ENCODE assay signal across 15 cellular contexts in the genomic region with DNA sequence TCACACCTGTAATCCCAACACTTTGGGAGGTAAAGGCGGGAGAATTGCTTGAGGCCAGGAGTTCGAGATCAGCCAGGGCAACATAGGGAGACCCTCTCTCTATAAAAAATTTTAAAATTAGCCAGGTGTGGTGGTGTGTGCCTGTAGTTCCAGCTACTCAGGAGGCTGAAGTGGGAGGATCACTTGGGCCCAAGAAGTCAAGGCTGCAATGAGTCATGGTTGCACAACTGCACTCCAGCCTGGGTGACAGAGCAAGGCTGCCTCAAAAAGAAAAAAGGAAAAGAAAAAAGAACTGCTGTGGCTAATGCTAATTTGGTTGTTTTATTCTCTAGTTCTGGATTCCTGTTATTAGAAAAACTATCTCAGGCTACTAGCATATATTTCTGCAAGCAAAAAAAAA. TPM values are rescaled to one million over a fixed set of nuclear protein-coding genes. Genes with fewer than 3 reads are reported as not detected.
A peak's percentile ranks its signal among the peaks of the same experiment; 100 is the strongest.
DNase-seq lines count a peak whose midpoint lies in the region; ATAC-seq and TF ChIP-seq lines count a peak whose summit lies in the region.
"Had no signal": no experiment of that assay in that cellular context is flagged by ENCODE, and none has a peak within 500 bp of the region (broad histone marks: within the 10 kb centered on the region; RNA-seq: fewer than 3 reads in every experiment).

No MANE protein-coding gene starts in this region.

- peaks cover 5 to 18% (median 15%) of the 10 kb centered on the region in 3 donors for H3K4me1 Mint-ChIP-seq in CD8-positive, alpha-beta memory T cell
- H3K4me1 Mint-ChIP-seq: nephron had no signal

- no peaks in the 10 kb centered on the region for H3K9me3 Mint-ChIP-seq in CD8-positive, alpha-beta memory T cell
- H3K9me3 Mint-ChIP-seq: nephron had no signal

- H3K27me3 Mint-ChIP-seq in CD8-positive, alpha-beta memory T cell = no peaks in the 10 kb centered on the region

- WGBS in GM23248 (ENCODE audit: low coverage in 1 of 2, low lambda C conversion rate in 2 of 2, missing lambda C conversion rate in 2 of 2), 2 experiments = 86 to 90% methylated on average over 2 of the region's 2 CpGs

- no peaks in the 10 kb centered on the region for H3K9me2 ChIP-seq in GM23248 (ENCODE audit: insufficient read depth)
- no peaks in the 10 kb centered on the region for H3K9me2 ChIP-seq in PC-3 (replicated peaks; ENCODE audit: low read length)

- POLR2A ChIA-PET in CD8-positive, alpha-beta memory T cell (lab: Charles Lee) = no interaction called here
- POLR2A ChIA-PET in PC-3 (lab: Charles Lee; ENCODE audit: unreplicated experiment) = no interaction called here

- H3K9me3 ChIP-seq in CD8-positive, alpha-beta memory T cell (ENCODE audit: low read length) = no peaks in the 10 kb centered on the region
- H3K9me3 ChIP-seq in GM23248 (ENCODE audit: low read depth) (no peaks in the 10 kb centered on the region), PC-3 (ENCODE audit: low read length) (no peaks in the 10 kb centered on the region)
- H3K9me3 ChIP-seq: BE2C, psoas muscle had no signal

- H3K4me1 ChIP-seq in CD8-positive, alpha-beta memory T cell (ENCODE audit: insufficient read depth, low read length) = no peaks in the 10 kb centered on the region
- H3K4me1 ChIP-seq in GM23248 (ENCODE audit: insufficient read depth) (no peaks in the 10 kb centered on the region), PC-3 (ENCODE audit: insufficient read depth, low read length) (no peaks in the 10 kb centered on the region)
- H3K4me1 ChIP-seq: BE2C had no signal

- TF ChIP-seq CTCF in PC-3 (conservative IDR thresholded peaks at IDR 0.05; ENCODE audit: low read depth, low read length) = no peak
- TF ChIP-seq CTCF in fibroblast of mammary gland (conservative IDR thresholded peaks at IDR 0.05; ENCODE audit: control insufficient read depth, insufficient read depth, low read depth, low read length) = no peak
- TF ChIP-seq CTCF in GM13977 (IDR thresholded peaks at IDR 0.05; ENCODE audit: extremely low read depth, insufficient read depth, missing control alignments) = no peak

- no peak for DNase-seq in CD8-positive, alpha-beta memory T cell
- DNase-seq in GM23248 (peak; percentile 19), PC-3 (peak; percentile 11), fibroblast of mammary gland (ENCODE audit: low read depth) (peak; percentile 44), GM13977 (ENCODE audit: low spot score) (no peak), left cardiac atrium (no peak)
- no peak for DNase-seq in stimulated activated CD4-positive, alpha-beta T cell treated with anti-CD3 and anti-CD28 coated beads, Interleukin-2, amount 100 ng/mL, for 24 hours
- DNase-seq: BE2C; DMS153; NCI-H1930; NCI-H524 treated with DMSO at 0.1 percent for 48 hours; psoas muscle; RPMI8226; stimulated activated CD4-positive, alpha-beta T cell treated with anti-CD3 and anti-CD28 coated beads, Interleukin-12 subunit alpha, Interleukin-12 subunit beta, amount 100 ng/mL, for 4 hours had no signal

- H3K79me2 ChIP-seq in GM23248 (ENCODE audit: insufficient read depth) (no peaks in the 10 kb centered on the region), PC-3 (ENCODE audit: low read length) (no peaks in the 10 kb centered on the region)

- H3K4me3 Mint-ChIP-seq in CD8-positive, alpha-beta memory T cell = peak overlapping the region in 1 of 7 donors; percentile 3
- H3K4me3 Mint-ChIP-seq: nephron had no signal

- H2AFZ ChIP-seq in GM23248 = no peak overlapping the region
- H2AFZ ChIP-seq in PC-3 (ENCODE audit: low read length) = no peak overlapping the region

- H3K27me3 ChIP-seq in CD8-positive, alpha-beta memory T cell (ENCODE audit: insufficient read depth, low read length, poor library complexity, severe bottlenecking) = no peaks in the 10 kb centered on the region
- H3K27me3 ChIP-seq in GM23248 (replicated peaks; ENCODE audit: insufficient read depth) = no peaks in the 10 kb centered on the region
- no peaks in the 10 kb centered on the region for H3K27me3 ChIP-seq in PC-3 (ENCODE audit: low read length)
- H3K27me3 ChIP-seq: BE2C had no signal

- no peak overlapping the region for H3K4me3 ChIP-seq in CD8-positive, alpha-beta memory T cell (ENCODE audit: low read length)
- no peak overlapping the region for H3K4me3 ChIP-seq in GM23248
- H3K4me3 ChIP-seq in PC-3 (ENCODE audit: low read length) = no peak overlapping the region
- no peak overlapping the region for H3K4me3 ChIP-seq in fibroblast of mammary gland (ENCODE audit: control insufficient read depth, low read depth, low read length)
- H3K4me3 ChIP-seq: psoas muscle had no signal

- no peaks in the 10 kb centered on the region for H3F3A ChIP-seq in GM23248 (ENCODE audit: insufficient read depth)
- H3F3A ChIP-seq in PC-3 (ENCODE audit: low read length, unreplicated experiment) = no peaks in the 10 kb centered on the region

- BruUV-seq in PC-3 (replicated peaks; lab: Mats Ljungman, UMichigan) = no TSS peak

- H3K36me3 ChIP-seq in CD8-positive, alpha-beta memory T cell (ENCODE audit: insufficient read depth, low read length) = no peaks in the 10 kb centered on the region
- H3K36me3 ChIP-seq in GM23248 (ENCODE audit: low read depth) = peaks cover 17% of the 10 kb centered on the region
- peaks cover 10% of the 10 kb centered on the region; the same call in 1 of the 2 replicates for H3K36me3 ChIP-seq in PC-3 (ENCODE audit: low read depth, low read length)
- H3K36me3 ChIP-seq: BE2C had no signal

- intact Hi-C loops in PC-3 (cut with micrococcal nuclease) = no loop called here
- intact Hi-C loops in left cardiac atrium (cut with DNase I) = no loop called here

- H3K27ac Mint-ChIP-seq in CD8-positive, alpha-beta memory T cell = peak overlapping the region in 6 of 8 donors; percentile 40 to 81 (median 64)
- H3K27ac Mint-ChIP-seq: nephron had no signal

- CTCF ChIA-PET in CD8-positive, alpha-beta memory T cell (lab: Charles Lee) = no interaction called here
- CTCF ChIA-PET in PC-3 (lab: Charles Lee) = no interaction called here

- no peaks in the 10 kb centered on the region for H4K20me1 ChIP-seq in GM23248 (ENCODE audit: insufficient read depth)
- no peaks in the 10 kb centered on the region for H4K20me1 ChIP-seq in PC-3 (ENCODE audit: low read length)

- ATAC-seq in PC-3 = no peak
- no peak for ATAC-seq in left cardiac atrium
- ATAC-seq: psoas muscle had no signal

- H3K4me2 ChIP-seq in GM23248 (ENCODE audit: unreplicated experiment) (no peak overlapping the region), PC-3 (ENCODE audit: low read length) (no peak overlapping the region)

- H3K9ac ChIP-seq in GM23248 (no peak overlapping the region), PC-3 (ENCODE audit: low read length) (no peak overlapping the region)

- H3K36me3 Mint-ChIP-seq in CD8-positive, alpha-beta memory T cell = peaks cover 12 to 49% (median 16%) of the 10 kb centered on the region in 3 donors

- no peak overlapping the region for H3K27ac ChIP-seq in CD8-positive, alpha-beta memory T cell (ENCODE audit: low read depth, low read length)
- no peak overlapping the region for H3K27ac ChIP-seq in GM23248
- no peak overlapping the region for H3K27ac ChIP-seq in PC-3 (ENCODE audit: low read length)
- H3K27ac ChIP-seq: psoas muscle had no signal

- in situ Hi-C loops in GM23248 (cut with MboI) (no loop called here), GM13977 (cut with MboI; ENCODE audit: low pct_unique_long_range_greater_than_20kb, low sequenced_read_pairs, unreplicated experiment) (no loop called here)

RNA-seq across cellular contexts. Expression of gene DBT, which starts 29.8 kb away (rescaled TPM):
- total RNA-seq in CD8-positive, alpha-beta memory T cell = 10 to 100 TPM; 13.6 to 13.9 TPM
- polyA plus RNA-seq in CD8-positive, alpha-beta memory T cell = 6.0 TPM
- total RNA-seq in GM23248 (2014; rRNA removed; shearing (Covaris generic)) = 4.2 and 5.3 TPM in 2 replicates
- 6.4 and 7.4 TPM in 2 replicates for polyA plus RNA-seq in GM23248 (2016; fragmentation: Nextera tagmentation; extraction: Ambion mirVana)
- total RNA-seq in PC-3 (2014; rRNA removed) (5.1 and 6.1 TPM in 2 replicates), left cardiac atrium (10 to 100 TPM; 16.7 to 22.4 TPM)

RNA-seq across cellular contexts. Expression of gene LRRC39, which starts 41.8 kb away (rescaled TPM):
- total RNA-seq in CD8-positive, alpha-beta memory T cell = under 1 TPM; 0.53 TPM
- not detected for polyA plus RNA-seq in CD8-positive, alpha-beta memory T cell
- not detected in 2 replicates for total RNA-seq in GM23248 (2014; rRNA removed; shearing (Covaris generic))
- polyA plus RNA-seq in GM23248 (2016; fragmentation: Nextera tagmentation; extraction: Ambion mirVana) = 0.21 TPM in 1 of 2 replicates, not detected in the other
- total RNA-seq in PC-3 (2014; rRNA removed) (0.84 and 0.86 TPM in 2 replicates), left cardiac atrium (100 to 1,000 TPM in 1 of 2 donors, 10 to 100 TPM in 1; 61.2 to 102 TPM)

RNA-seq across cellular contexts. Expression of gene RTCA, which starts 46.1 kb away (rescaled TPM):
- 10 to 100 TPM; 64.5 to 68.3 TPM for total RNA-seq in CD8-positive, alpha-beta memory T cell
- polyA plus RNA-seq in CD8-positive, alpha-beta memory T cell = 25.2 TPM
- 42.7 and 66.4 TPM in 2 replicates for total RNA-seq in GM23248 (2014; rRNA removed; shearing (Covaris generic))
- polyA plus RNA-seq in GM23248 (2016; fragmentation: Nextera tagmentation; extraction: Ambion mirVana) = 55.1 and 56.7 TPM in 2 replicates
- 34.4 and 41.7 TPM in 2 replicates for total RNA-seq in PC-3 (2014; rRNA removed)
- 10 to 100 TPM; 30.3 to 31.8 TPM for total RNA-seq in left cardiac atrium

Comparison
In these comparisons a context has a peak if more than half of its experiments do, and no peak if none do; other contexts are left out.
1. DNase-seq: peak in GM23248 (single experiment), PC-3 (single experiment) and fibroblast of mammary gland (single experiment); none in CD8-positive, alpha-beta memory T cell (0 of 5), GM13977 (single experiment), left cardiac atrium (single experiment) and stimulated activated CD4-positive, alpha-beta T cell treated with anti-CD3 and anti-CD28 coated beads, Interleukin-2, amount 100 ng/mL, for 24 hours (0 of 2).
2. RNA of gene LRRC39, which starts 41.8 kb away (total RNA-seq): 61.2 to 102 TPM in left cardiac atrium; 0.84 to 0.86 TPM in PC-3, 0.53 TPM in CD8-positive, alpha-beta memory T cell and not detected in GM23248; every median in the first group is over 10 times any median in the second.